2 cellular contexts compared by ENCODE assay signal in the genomic region with DNA sequence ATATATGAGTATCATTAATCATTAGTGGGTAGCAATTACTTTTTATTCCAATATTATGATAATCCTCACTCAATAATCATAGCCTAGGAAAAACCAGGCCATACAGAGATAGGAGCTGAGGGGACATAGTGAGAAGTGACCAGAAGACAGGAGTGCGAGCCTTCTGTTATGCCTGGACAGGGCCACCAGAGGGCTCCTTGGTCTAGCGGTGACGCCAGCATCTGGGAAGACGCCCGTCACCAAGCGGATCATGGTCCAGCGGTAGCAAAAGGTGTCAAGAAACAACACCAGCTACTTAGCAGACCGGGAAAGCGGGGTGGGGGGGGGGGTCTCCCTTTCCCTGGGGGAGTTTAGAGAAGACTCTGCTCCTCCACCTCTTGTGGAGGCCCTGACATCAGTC.
A peak's percentile ranks its signal among the peaks of the same experiment; 100 is the strongest.
TF ChIP-seq lines count a peak whose summit lies in the region.
"Not testable (repeated sequence)": the region's sequence is repeated elsewhere in the genome, so short reads cannot be mapped to it uniquely, and the experiment has no call there.

No MANE protein-coding gene starts in this region.

TF ChIP-seq in A549, 52 proteins besides CTCF, POLR2A, EP300 and RAD21:
- peak; percentile 68 for TF ChIP-seq SMC3 (IDR thresholded peaks at IDR 0.05)

TF ChIP-seq in K562, 482 proteins besides CTCF, POLR2A, EP300 and RAD21:
- TF ChIP-seq CREB1 (IDR thresholded peaks at IDR 0.05); ATF1 (CRISPR knock-in tag; IDR thresholded peaks at IDR 0.05): not testable (repeated sequence)
- peak; percentile 62; the same call in 1 of the 2 replicates for TF ChIP-seq CREB1 (CRISPR knock-in tag; IDR thresholded peaks at IDR 0.05)
- TF ChIP-seq, protein P1, sequence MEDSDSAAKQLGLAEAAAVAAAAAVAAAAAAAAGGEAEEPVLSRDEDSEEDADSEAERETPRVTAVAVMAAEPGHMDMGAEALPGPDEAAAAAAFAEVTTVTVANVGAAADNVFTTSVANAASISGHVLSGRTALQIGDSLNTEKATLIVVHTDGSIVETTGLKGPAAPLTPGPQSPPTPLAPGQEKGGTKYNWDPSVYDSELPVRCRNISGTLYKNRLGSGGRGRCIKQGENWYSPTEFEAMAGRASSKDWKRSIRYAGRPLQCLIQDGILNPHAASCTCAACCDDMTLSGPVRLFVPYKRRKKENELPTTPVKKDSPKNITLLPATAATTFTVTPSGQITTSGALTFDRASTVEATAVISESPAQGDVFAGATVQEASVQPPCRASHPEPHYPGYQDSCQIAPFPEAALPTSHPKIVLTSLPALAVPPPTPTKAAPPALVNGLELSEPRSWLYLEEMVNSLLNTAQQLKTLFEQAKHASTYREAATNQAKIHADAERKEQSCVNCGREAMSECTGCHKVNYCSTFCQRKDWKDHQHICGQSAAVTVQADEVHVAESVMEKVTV (CRISPR knock-in tag; IDR thresholded peaks at IDR 0.05), result 0 out of 2 replicates have a peak, but pooled peaks have one; percentile 10
- peak; percentile 75 for TF ChIP-seq CREM (IDR thresholded peaks at IDR 0.05; ENCODE audit: low read depth)
- peak; percentile 57 for TF ChIP-seq ATF1 (tag; IDR thresholded peaks at IDR 0.05)
- TF ChIP-seq STAG1 (CRISPR knock-in tag; IDR thresholded peaks at IDR 0.05; ENCODE audit: borderline replicate concordance), result peak; percentile 20; the same call in 1 of the 2 replicates
